Comparison of ENCODE assay signal across 9 cellular contexts in the genomic region with DNA sequence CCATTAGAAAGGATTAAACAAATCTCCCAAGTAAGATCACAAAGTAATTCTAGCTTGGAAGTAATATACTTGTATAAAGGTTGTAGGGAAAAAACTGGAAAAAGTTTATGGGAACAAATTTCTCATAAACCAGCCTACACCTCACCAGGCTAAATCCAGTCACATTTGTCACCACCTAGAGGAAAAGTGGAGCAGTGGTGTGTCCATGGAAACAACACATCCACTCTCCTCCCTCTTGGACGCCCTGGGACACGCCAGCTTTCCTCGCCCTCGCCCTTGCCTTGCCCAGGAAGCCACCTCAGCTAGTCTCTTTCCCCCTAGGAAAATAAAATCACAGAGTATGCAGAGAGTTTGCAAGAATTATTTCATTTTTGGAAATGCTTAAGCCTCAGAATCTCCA. TPM values are rescaled to one million over a fixed set of nuclear protein-coding genes. Genes with fewer than 3 reads are reported as not detected.
A peak's percentile ranks its signal among the peaks of the same experiment; 100 is the strongest.
DNase-seq lines count a peak whose midpoint lies in the region; ATAC-seq, FAIRE-seq and TF ChIP-seq lines count a peak whose summit lies in the region.
"Had no signal": no experiment of that assay in that cellular context is flagged by ENCODE, and none has a peak within 500 bp of the region (broad histone marks: within the 10 kb centered on the region; RNA-seq: fewer than 3 reads in every experiment).

No MANE protein-coding gene starts in this region.

- intact Hi-C loops in naive thymus-derived CD4-positive, alpha-beta T cell (cut with micrococcal nuclease) = no loop called here

- H3K4me1 Mint-ChIP-seq in naive thymus-derived CD4-positive, alpha-beta T cell = peaks cover 0 to 2% (median 0%) of the 10 kb centered on the region in 7 donors
- H3K4me1 Mint-ChIP-seq: activated naive CD4-positive, alpha-beta T cell treated with anti-CD3 and anti-CD28 coated beads, Interleukin-2, amount 10 ng/mL, durations not matched to agents 7 days and 5 days had no signal

- H3K36me3 Mint-ChIP-seq in naive thymus-derived CD4-positive, alpha-beta T cell = no peaks in the 10 kb centered on the region
- H3K36me3 Mint-ChIP-seq: activated naive CD4-positive, alpha-beta T cell treated with anti-CD3 and anti-CD28 coated beads, Interleukin-2, amount 10 ng/mL, durations not matched to agents 7 days and 5 days had no signal

- TF ChIP-seq EP300 in upper lobe of left lung (IDR thresholded peaks at IDR 0.05) = no peak

- H3K9me3 ChIP-seq in liver (ENCODE audit: control insufficient read depth in 4 of 4, low read length in 3 of 4) = no peaks in the 10 kb centered on the region
- no peaks in the 10 kb centered on the region for H3K9me3 ChIP-seq in upper lobe of left lung
- H3K9me3 ChIP-seq in naive thymus-derived CD4-positive, alpha-beta T cell (ENCODE audit: control insufficient read depth in 2 of 3, low read length in 3 of 3) = no peaks in the 10 kb centered on the region

- TF ChIP-seq CTCF in liver (IDR thresholded peaks at IDR 0.05; ENCODE audit: low read depth, low read length, missing input control) (peak; percentile 31), upper lobe of left lung (IDR thresholded peaks at IDR 0.05) (peak in 1 of 6 experiments; percentile 9)

- H3K27ac ChIP-seq in caudate nucleus (ENCODE audit: low read depth, low read length) = peak overlapping the region; percentile 9
- peak overlapping the region; percentile 81 to 86 for H3K27ac ChIP-seq in liver (ENCODE audit: low read depth in 1 of 2, low read length in 2 of 2)
- peak overlapping the region; percentile 58 to 83 (median 64) for H3K27ac ChIP-seq in upper lobe of left lung
- H3K27ac ChIP-seq in naive thymus-derived CD4-positive, alpha-beta T cell (ENCODE audit: low read depth, low read length) = no peak overlapping the region

- H3K27me3 Mint-ChIP-seq in naive thymus-derived CD4-positive, alpha-beta T cell = peaks cover 26 to 42% (median 30%) of the 10 kb centered on the region in 5 donors

- DNase-seq in NCI-H446 treated with DMSO at 0.1 percent for 48 hours (lab: John Stamatoyannopoulos, UW) (peak; percentile 14), caudate nucleus (lab: John Stamatoyannopoulos, UW) (no peak), upper lobe of left lung (peak; percentile 7 to 23), urothelium cell line (ENCODE audit: low spot score) (no peak), NCI-H2171 (lab: John Stamatoyannopoulos, UW) (no peak)
- no peak for DNase-seq in naive thymus-derived CD4-positive, alpha-beta T cell
- DNase-seq: activated naive CD4-positive, alpha-beta T cell treated with anti-CD3 and anti-CD28 coated beads, Interleukin-2, amount 10 ng/mL, durations not matched to agents 7 days and 5 days had no signal

- peak; percentile 65 to 74 for TF ChIP-seq RAD21 in liver (IDR thresholded peaks at IDR 0.05)

- H3K4me3 ChIP-seq in liver (ENCODE audit: low read depth in 1 of 3, low read length in 3 of 3) (peak overlapping the region; percentile 58 to 79 (median 79)), upper lobe of left lung (peak overlapping the region in 3 of 4 donors; percentile 26 to 49 (median 49))
- H3K4me3 ChIP-seq in naive thymus-derived CD4-positive, alpha-beta T cell (ENCODE audit: low read length) = no peak overlapping the region

- no peak for FAIRE-seq in urothelium cell line (lab: Jason Lieb, UNC)
- FAIRE-seq: GM18507 had no signal

- no peaks in the 10 kb centered on the region for H3K27me3 ChIP-seq in liver (ENCODE audit: control insufficient read depth in 4 of 4, insufficient read depth in 4 of 4, low read length in 3 of 4)
- H3K27me3 ChIP-seq in upper lobe of left lung = no peaks in the 10 kb centered on the region
- peaks cover 0 to 6% of the 10 kb centered on the region in 2 donors for H3K27me3 ChIP-seq in naive thymus-derived CD4-positive, alpha-beta T cell (ENCODE audit: control insufficient read depth in 2 of 2, insufficient read depth in 2 of 2, low read length in 2 of 2)

- POLR2A ChIA-PET in naive thymus-derived CD4-positive, alpha-beta T cell (lab: Charles Lee) = no interaction called here

- no peaks in the 10 kb centered on the region for H3K9me3 Mint-ChIP-seq in naive thymus-derived CD4-positive, alpha-beta T cell
- H3K9me3 Mint-ChIP-seq: activated naive CD4-positive, alpha-beta T cell treated with anti-CD3 and anti-CD28 coated beads, Interleukin-2, amount 10 ng/mL, durations not matched to agents 7 days and 5 days had no signal

- no peak for ATAC-seq in upper lobe of left lung (ENCODE audit: low FRiP score in 2 of 2)
- ATAC-seq in naive thymus-derived CD4-positive, alpha-beta T cell = no peak

- H3K9ac ChIP-seq in liver (ENCODE audit: low read depth in 1 of 2, low read length in 2 of 2) = peak overlapping the region; percentile 61 to 93

- H3K27ac Mint-ChIP-seq in naive thymus-derived CD4-positive, alpha-beta T cell = no peak overlapping the region
- H3K27ac Mint-ChIP-seq: activated naive CD4-positive, alpha-beta T cell treated with anti-CD3 and anti-CD28 coated beads, Interleukin-2, amount 10 ng/mL, durations not matched to agents 7 days and 5 days had no signal

- no peaks in the 10 kb centered on the region for H3K36me3 ChIP-seq in liver (ENCODE audit: control insufficient read depth in 4 of 4, insufficient read depth in 3 of 4, low read depth in 1 of 4, low read length in 3 of 4)
- no peaks in the 10 kb centered on the region for H3K36me3 ChIP-seq in upper lobe of left lung
- no peaks in the 10 kb centered on the region for H3K36me3 ChIP-seq in naive thymus-derived CD4-positive, alpha-beta T cell (ENCODE audit: control insufficient read depth in 2 of 3, insufficient read depth in 3 of 3, low read length in 3 of 3)

- peaks cover 5 to 57% (median 38%) of the 10 kb centered on the region in 4 donors for H3K4me1 ChIP-seq in liver (ENCODE audit: control insufficient read depth in 4 of 4, insufficient read depth in 4 of 4, low read length in 3 of 4)
- H3K4me1 ChIP-seq in upper lobe of left lung = peaks cover 13 to 24% (median 21%) of the 10 kb centered on the region in 4 donors
- H3K4me1 ChIP-seq in naive thymus-derived CD4-positive, alpha-beta T cell (ENCODE audit: control insufficient read depth in 2 of 2, insufficient read depth in 2 of 2, low read length in 2 of 2) = no peaks in the 10 kb centered on the region

- WGBS in liver = 34% methylated on average over 4 of the region's 4 CpGs
- 63% methylated on average over 4 of the region's 4 CpGs for whole genome bisulfite sequencing in upper lobe of left lung, 2 donors

- no peak for TF ChIP-seq POLR2A in upper lobe of left lung (IDR thresholded peaks at IDR 0.05)

- CTCF ChIA-PET in naive thymus-derived CD4-positive, alpha-beta T cell (lab: Charles Lee) = no interaction called here

- no peak overlapping the region for H3K4me3 Mint-ChIP-seq in naive thymus-derived CD4-positive, alpha-beta T cell
- H3K4me3 Mint-ChIP-seq: activated naive CD4-positive, alpha-beta T cell treated with anti-CD3 and anti-CD28 coated beads, Interleukin-2, amount 10 ng/mL, durations not matched to agents 7 days and 5 days had no signal

TF ChIP-seq in liver, 16 proteins besides CTCF, POLR2A, EP300 and RAD21 (continues in another document):
- TF ChIP-seq, protein P1, sequence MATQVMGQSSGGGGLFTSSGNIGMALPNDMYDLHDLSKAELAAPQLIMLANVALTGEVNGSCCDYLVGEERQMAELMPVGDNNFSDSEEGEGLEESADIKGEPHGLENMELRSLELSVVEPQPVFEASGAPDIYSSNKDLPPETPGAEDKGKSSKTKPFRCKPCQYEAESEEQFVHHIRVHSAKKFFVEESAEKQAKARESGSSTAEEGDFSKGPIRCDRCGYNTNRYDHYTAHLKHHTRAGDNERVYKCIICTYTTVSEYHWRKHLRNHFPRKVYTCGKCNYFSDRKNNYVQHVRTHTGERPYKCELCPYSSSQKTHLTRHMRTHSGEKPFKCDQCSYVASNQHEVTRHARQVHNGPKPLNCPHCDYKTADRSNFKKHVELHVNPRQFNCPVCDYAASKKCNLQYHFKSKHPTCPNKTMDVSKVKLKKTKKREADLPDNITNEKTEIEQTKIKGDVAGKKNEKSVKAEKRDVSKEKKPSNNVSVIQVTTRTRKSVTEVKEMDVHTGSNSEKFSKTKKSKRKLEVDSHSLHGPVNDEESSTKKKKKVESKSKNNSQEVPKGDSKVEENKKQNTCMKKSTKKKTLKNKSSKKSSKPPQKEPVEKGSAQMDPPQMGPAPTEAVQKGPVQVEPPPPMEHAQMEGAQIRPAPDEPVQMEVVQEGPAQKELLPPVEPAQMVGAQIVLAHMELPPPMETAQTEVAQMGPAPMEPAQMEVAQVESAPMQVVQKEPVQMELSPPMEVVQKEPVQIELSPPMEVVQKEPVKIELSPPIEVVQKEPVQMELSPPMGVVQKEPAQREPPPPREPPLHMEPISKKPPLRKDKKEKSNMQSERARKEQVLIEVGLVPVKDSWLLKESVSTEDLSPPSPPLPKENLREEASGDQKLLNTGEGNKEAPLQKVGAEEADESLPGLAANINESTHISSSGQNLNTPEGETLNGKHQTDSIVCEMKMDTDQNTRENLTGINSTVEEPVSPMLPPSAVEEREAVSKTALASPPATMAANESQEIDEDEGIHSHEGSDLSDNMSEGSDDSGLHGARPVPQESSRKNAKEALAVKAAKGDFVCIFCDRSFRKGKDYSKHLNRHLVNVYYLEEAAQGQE (IDR thresholded peaks at IDR 0.05) = no peak
- TF ChIP-seq GABPA (IDR thresholded peaks at IDR 0.05 in 1 of 2, conservative IDR thresholded peaks at IDR 0.05 in 1 of 2) (no peak), RXRA (IDR thresholded peaks at IDR 0.05) (peak in 1 of 2 donors; percentile 11), JUND (IDR thresholded peaks at IDR 0.05) (peak in 1 of 2 donors; percentile 28), TAF1 (conservative IDR thresholded peaks at IDR 0.05) (peak; percentile 8), FOXA1 (IDR thresholded peaks at IDR 0.05) (no peak), MAX (IDR thresholded peaks at IDR 0.05) (no peak)

RNA-seq across cellular contexts. Expression of gene PALMD, which starts 2.2 kb away (rescaled TPM):
- total RNA-seq in liver (10 to 100 TPM; 18.3 to 20.6 TPM), upper lobe of left lung (10 to 100 TPM; 11.0 to 30.6 (median 23.7) TPM)
- polyA plus RNA-seq in liver = 10 to 100 TPM in 1 of 2 donors, 1 to 10 TPM in 1; 9.7 to 24.0 TPM
- total RNA-seq in naive thymus-derived CD4-positive, alpha-beta T cell = not detected
- polyA plus RNA-seq in naive thymus-derived CD4-positive, alpha-beta T cell = not detected

Comparison
In these comparisons a context has a peak if more than half of its experiments do, and no peak if none do; other contexts are left out.
1. DNase-seq: peak in NCI-H446 treated with DMSO at 0.1 percent for 48 hours (single experiment) and upper lobe of left lung (2 of 2); none in caudate nucleus (0 of 61), urothelium cell line (single experiment), naive thymus-derived CD4-positive, alpha-beta T cell (0 of 9) and NCI-H2171 (single experiment).
2. RNA of gene PALMD, which starts 2.2 kb away (total RNA-seq): 11.0 to 30.6 TPM in upper lobe of left lung and 18.3 to 20.6 TPM in liver; not detected in naive thymus-derived CD4-positive, alpha-beta T cell; every median in the first group is over 10 times any median in the second.